ENCODE assay signal across 35 cellular contexts in genomic region chrX:109845996-109846395, GRCh38.
"Had no signal": no experiment of that assay in that cellular context is flagged by ENCODE, and none has a peak within 500 bp of the region (broad histone marks: within the 10 kb centered on the region; RNA-seq: fewer than 3 reads in every experiment).

No MANE protein-coding gene starts in this region.

- H3K27ac Mint-ChIP-seq: activated B cell treated with CpG ODN at 0.5 μM for 24 hours; activated CD8-positive, alpha-beta T cell treated with anti-CD3 and anti-CD28 coated beads for 36 hours; activated naive CD8-positive, alpha-beta T cell; activated T-helper 17 cell treated with anti-CD3 and anti-CD28 coated beads, Interleukin-2, amount 50 U/mL, for 72 hours; brain; T-helper 17 cell; T-helper 2 cell treated with Interferon-gamma antibody and Interleukin-4, amounts not matched to agents 5 μg/mL and 100 μg/mL, for 36 hours had no signal

- H3K4me3 Mint-ChIP-seq: activated B cell treated with CpG ODN at 0.5 μM for 24 hours; activated CD8-positive, alpha-beta T cell treated with anti-CD3 and anti-CD28 coated beads for 36 hours; activated naive CD8-positive, alpha-beta T cell; activated T-cell treated with anti-CD3 and anti-CD28 coated beads, Interleukin-2, amount 50 U/mL, for 4 hours; activated T-helper 17 cell treated with anti-CD3 and anti-CD28 coated beads, Interleukin-2, amount 50 U/mL, for 72 hours; brain; central memory CD8-positive, alpha-beta T cell; T-helper 17 cell; T-helper 2 cell treated with Interferon-gamma antibody and Interleukin-4, amounts not matched to agents 5 μg/mL and 100 μg/mL, for 36 hours had no signal

- H3K36me3 ChIP-seq: breast epithelium, cardiac muscle cell, esophagus squamous epithelium, gastrocnemius medialis, heart left ventricle, WERI-Rb-1 had no signal

- H3K27ac ChIP-seq: cardiac muscle cell, epithelial cell of prostate, foreskin keratinocyte, gastrocnemius medialis, heart left ventricle, WERI-Rb-1 had no signal

- H3K4me1 ChIP-seq: breast epithelium, gastrocnemius medialis had no signal

- H3K27me3 ChIP-seq: cardiac muscle cell, esophagus squamous epithelium, foreskin keratinocyte, gastrocnemius medialis had no signal

- H3K4me3 ChIP-seq: breast epithelium, cardiac muscle cell, esophagus squamous epithelium, gastrocnemius medialis, heart left ventricle had no signal

- H3K36me3 Mint-ChIP-seq: activated naive CD8-positive, alpha-beta T cell; brain had no signal

- DNase-seq: activated B cell treated with CpG ODN at 0.5 μM for 24 hours; activated CD4-positive, alpha-beta T cell treated with anti-CD3 and anti-CD28 coated beads for 48 hours; activated CD4-positive, alpha-beta T cell treated with anti-CD3 and anti-CD28 coated beads, Interleukin-2, amount 50 U/mL, for 1 hour; activated CD4-positive, alpha-beta T cell treated with anti-CD3 and anti-CD28 coated beads, Interleukin-2, amount 50 U/mL, for 48 hours; activated CD8-positive, alpha-beta memory T cell treated with anti-CD3 and anti-CD28 coated beads for 24 hours; activated CD8-positive, alpha-beta T cell treated with anti-CD3 and anti-CD28 coated beads for 36 hours; activated effector memory CD4-positive, alpha-beta T cell treated with Interleukin-2 at 50 U/mL for 16 hours; activated gamma-delta T cell treated with Interleukin-2 at 50 U/mL for 16 hours; activated naive CD4-positive, alpha-beta T cell treated with anti-CD3 and anti-CD28 coated beads, Interleukin-2, amount 50 U/mL, for 16 hours; activated naive CD4-positive, alpha-beta T cell treated with Interleukin-2 at 50 U/mL for 16 hours; activated T-cell treated with anti-CD3 and anti-CD28 coated beads, Interleukin-2, amount 50 U/mL, for 4 hours; amygdala; aorta; cortex of kidney; effector CD8-positive, alpha-beta T cell; esophagus squamous epithelium; foreskin keratinocyte; gastrocnemius medialis; glutamatergic neuron; heart left ventricle; T-helper 1 cell; T-helper 17 cell; T1000; WERI-Rb-1 had no signal

- ATAC-seq: activated CD4-positive, CD25-positive, alpha-beta regulatory T cell treated with anti-CD3 and anti-CD28 coated beads, Interleukin-2, amount 50 U/mL, for 24 hours; activated CD8-positive, alpha-beta T cell treated with anti-CD3 and anti-CD28 coated beads for 36 hours; activated T-cell treated with anti-CD3 and anti-CD28 coated beads, Interleukin-2, amount 50 U/mL, for 4 hours; activated T-helper 17 cell treated with anti-CD3 and anti-CD28 coated beads, Interleukin-2, amount 50 U/mL, for 72 hours; foreskin keratinocyte; gastrocnemius medialis; heart left ventricle; T-helper 17 cell had no signal

- H3K9me3 ChIP-seq: breast epithelium, esophagus squamous epithelium, gastrocnemius medialis, heart left ventricle had no signal

- H3K4me1 Mint-ChIP-seq: central memory CD8-positive, alpha-beta T cell had no signal

- H3K9me3 Mint-ChIP-seq: activated B cell treated with CpG ODN at 0.5 μM for 24 hours; activated CD8-positive, alpha-beta T cell treated with anti-CD3 and anti-CD28 coated beads for 36 hours; activated T-cell treated with anti-CD3 and anti-CD28 coated beads, Interleukin-2, amount 50 U/mL, for 4 hours; activated T-helper 17 cell treated with anti-CD3 and anti-CD28 coated beads, Interleukin-2, amount 50 U/mL, for 72 hours; brain; central memory CD8-positive, alpha-beta T cell; T-helper 2 cell treated with Interferon-gamma antibody and Interleukin-4, amounts not matched to agents 5 μg/mL and 100 μg/mL, for 36 hours had no signal

- H3K27me3 Mint-ChIP-seq: activated B cell treated with CpG ODN at 0.5 μM for 24 hours; activated CD8-positive, alpha-beta T cell treated with anti-CD3 and anti-CD28 coated beads for 36 hours; activated naive CD8-positive, alpha-beta T cell; activated T-helper 17 cell treated with anti-CD3 and anti-CD28 coated beads, Interleukin-2, amount 50 U/mL, for 72 hours; central memory CD8-positive, alpha-beta T cell; T-helper 17 cell had no signal

- FAIRE-seq: endometrium, endothelial cell of umbilical vein had no signal
